In genomic region chr16:61814716-61815347, GRCh38 we compare ENCODE assay signal across 26 cellular contexts.
"Had no signal": no experiment of that assay in that cellular context is flagged by ENCODE, and none has a peak within 500 bp of the region (broad histone marks: within the 10 kb centered on the region; RNA-seq: fewer than 3 reads in every experiment).

No MANE protein-coding gene starts in this region.

- H3K9me3 Mint-ChIP-seq: activated CD4-positive, alpha-beta T cell treated with anti-CD3 and anti-CD28 coated beads, Interleukin-2, amount 10 ng/mL, durations not matched to agents 24 days and 14 days; central memory CD8-positive, alpha-beta T cell; nephron had no signal

- H3K36me3 Mint-ChIP-seq: activated CD4-positive, alpha-beta memory T cell treated with anti-CD3 and anti-CD28 coated beads for 36 hours; activated naive CD4-positive, alpha-beta T cell treated with anti-CD3 and anti-CD28 coated beads, Interleukin-2, amount 50 U/mL, for 24 hours had no signal

- H3K4me3 ChIP-seq: colonic mucosa, dorsolateral prefrontal cortex, gastrocnemius medialis, mucosa of descending colon, spleen, stomach, thyroid gland, upper lobe of left lung, vagina had no signal

- H3K27ac Mint-ChIP-seq: activated CD4-positive, alpha-beta memory T cell treated with anti-CD3 and anti-CD28 coated beads for 36 hours; activated CD4-positive, alpha-beta T cell treated with anti-CD3 and anti-CD28 coated beads, Interleukin-2, amount 10 ng/mL, durations not matched to agents 24 days and 14 days; activated naive CD4-positive, alpha-beta T cell treated with anti-CD3 and anti-CD28 coated beads, Interleukin-2, amount 50 U/mL, for 24 hours; activated naive CD8-positive, alpha-beta T cell treated with anti-CD3 and anti-CD28 coated beads, Interleukin-2, amount 50 U/mL, for 24 hours; activated T-helper 1 cell treated with anti-CD3 and anti-CD28 coated beads, Interleukin-12 subunit alpha, Interleukin-12 subunit beta, Interleukin-2, Interleukin-4 antibody, amounts not matched to agents 30 ng/mL and 10 ng/mL and 1 ng/mL, durations not matched to agents 14 hours and 24 hours and 36 hours had no signal

- H3K4me3 Mint-ChIP-seq: activated CD4-positive, alpha-beta memory T cell treated with anti-CD3 and anti-CD28 coated beads for 36 hours; activated CD4-positive, alpha-beta T cell treated with anti-CD3 and anti-CD28 coated beads, Interleukin-2, amount 10 ng/mL, durations not matched to agents 24 days and 14 days; activated naive CD4-positive, alpha-beta T cell treated with anti-CD3 and anti-CD28 coated beads, Interleukin-2, amount 50 U/mL, for 24 hours; activated naive CD8-positive, alpha-beta T cell treated with anti-CD3 and anti-CD28 coated beads, Interleukin-2, amount 50 U/mL, for 24 hours; activated T-helper 1 cell treated with anti-CD3 and anti-CD28 coated beads, Interleukin-12 subunit alpha, Interleukin-12 subunit beta, Interleukin-2, Interleukin-4 antibody, amounts not matched to agents 30 ng/mL and 10 ng/mL and 1 ng/mL, durations not matched to agents 14 hours and 24 hours and 36 hours; central memory CD8-positive, alpha-beta T cell; nephron had no signal

- ATAC-seq: activated naive CD8-positive, alpha-beta T cell treated with anti-CD3 and anti-CD28 coated beads, Interleukin-2, amount 50 U/mL, for 24 hours; gastrocnemius medialis; left ventricle myocardium superior; mucosa of descending colon; right cardiac atrium had no signal

- DNase-seq: activated CD4-positive, alpha-beta memory T cell treated with anti-CD3 and anti-CD28 coated beads for 36 hours; activated CD4-positive, alpha-beta T cell treated with anti-CD3 and anti-CD28 coated beads, Interleukin-2, amount 10 ng/mL, durations not matched to agents 24 days and 14 days; activated CD4-positive, CD25-positive, alpha-beta regulatory T cell treated with anti-CD3 and anti-CD28 coated beads, Interleukin-2, amount 50 U/mL, for 72 hours; activated CD8-positive, alpha-beta memory T cell treated with anti-CD3 and anti-CD28 coated beads, Interleukin-2, amount 50 U/mL, for 4 hours; activated gamma-delta T cell; activated naive CD8-positive, alpha-beta T cell treated with anti-CD3 and anti-CD28 coated beads, Interleukin-2, amount 50 U/mL, for 24 hours; activated T-cell treated with anti-CD3 and anti-CD28 coated beads, Interleukin-2, amount 50 U/mL, for 1 hour; colonic mucosa; dorsolateral prefrontal cortex; effector memory CD4-positive, alpha-beta T cell; gastrocnemius medialis; glutamatergic neuron; left ventricle myocardium superior; mucosa of descending colon; posterior cingulate gyrus; right cardiac atrium; spleen; stimulated activated CD4-positive, alpha-beta T cell treated with anti-CD3 and anti-CD28 coated beads, Interleukin-2, amount 100 ng/mL, for 48 hours; stomach; thyroid gland; upper lobe of left lung had no signal

- H3K4me1 Mint-ChIP-seq: activated CD4-positive, alpha-beta T cell treated with anti-CD3 and anti-CD28 coated beads, Interleukin-2, amount 10 ng/mL, durations not matched to agents 24 days and 14 days; activated naive CD4-positive, alpha-beta T cell treated with anti-CD3 and anti-CD28 coated beads, Interleukin-2, amount 50 U/mL, for 24 hours; activated naive CD8-positive, alpha-beta T cell treated with anti-CD3 and anti-CD28 coated beads, Interleukin-2, amount 50 U/mL, for 24 hours; central memory CD8-positive, alpha-beta T cell had no signal
